In genomic region chr3:37787027-37787868, GRCh38 we compare ENCODE assay signal across 17 cellular contexts.
DNase-seq lines count a peak whose midpoint lies in the region; ATAC-seq and TF ChIP-seq lines count a peak whose summit lies in the region.
"Had no signal": no experiment of that assay in that cellular context is flagged by ENCODE, and none has a peak within 500 bp of the region (broad histone marks: within the 10 kb centered on the region; RNA-seq: fewer than 3 reads in every experiment).

No MANE protein-coding gene starts in this region.

- 5 to 10% methylated on average over 7 of the region's 7 CpGs for WGBS in heart right ventricle, 2 donors
- WGBS in sigmoid colon, 2 donors, result 41 to 48% methylated on average over 7 of the region's 7 CpGs

- H3K27me3 Mint-ChIP-seq in WTC11 (ENCODE audit: low read depth), result no peaks in the 10 kb centered on the region

- CTCF ChIA-PET in WTC11 (lab: Charles Lee), result interaction anchor here (0.6 kb wide), 1 partner anchor 13 kb away, joined by 3 read pairs; no protein-coding TSS in a partner anchor

- no peaks in the 10 kb centered on the region for H3K27me3 ChIP-seq in BLaER1
- peaks cover 14% of the 10 kb centered on the region for H3K27me3 ChIP-seq in adipocyte (replicated peaks; ENCODE audit: control insufficient read depth, insufficient read depth, low read length)
- no peaks in the 10 kb centered on the region for H3K27me3 ChIP-seq in heart right ventricle
- H3K27me3 ChIP-seq in sigmoid colon, result no peaks in the 10 kb centered on the region

- intact Hi-C loops in heart right ventricle (cut with DNase I) (no loop called here), sigmoid colon (cut with DNase I) (loop anchor here (10.0 kb wide), 2 partner anchors 462 to 1598 kb away; partner anchors contain the start of gene SLC25A38)

- TF ChIP-seq CTCF in heart right ventricle (IDR thresholded peaks at IDR 0.05) (no peak), sigmoid colon (IDR thresholded peaks at IDR 0.05) (no peak), WTC11 (IDR thresholded peaks at IDR 0.05) (no peak)

- POLR2A ChIA-PET in WTC11 (lab: Charles Lee), result interaction anchor here (0.7 kb wide), 1 partner anchor 851 kb away, joined by 3 read pairs; no protein-coding TSS in a partner anchor

- H3K4me2 ChIP-seq in BLaER1, result peak overlapping the region; percentile 53

- H3K4me3 ChIP-seq in BLaER1, result no peak overlapping the region
- peak overlapping the region; percentile 34 for H3K4me3 ChIP-seq in adipocyte (ENCODE audit: low read length)
- no peak overlapping the region for H3K4me3 ChIP-seq in heart right ventricle
- H3K4me3 ChIP-seq in sigmoid colon, result no peak overlapping the region

- no peak for DNase-seq in adipocyte (ENCODE audit: low read depth)
- DNase-seq in heart right ventricle, result peak in 1 of 2 donors; percentile 51
- DNase-seq in sigmoid colon, result no peak
- DNase-seq in kidney glomerular epithelial cell (lab: John Stamatoyannopoulos, UW), result no peak
- no peak for DNase-seq in NCI-H82 (lab: John Stamatoyannopoulos, UW)
- no peak for DNase-seq in WTC11 (ENCODE audit: low spot score)
- DNase-seq: DMS153; effector CD4-positive, alpha-beta T cell; HFFc6; naive thymus-derived CD8-positive, alpha-beta T cell; NCI-H1930; NCI-H526 treated with DMSO at 0.1 percent for 48 hours; RPMI8226; substantia nigra; T-helper 17 cell had no signal

- H4K20me1 ChIP-seq in BLaER1, result no peaks in the 10 kb centered on the region

- H3K27ac Mint-ChIP-seq in WTC11, result no peak overlapping the region
- H3K27ac Mint-ChIP-seq: HFFc6, T-helper 17 cell had no signal

- H3K36me3 Mint-ChIP-seq in WTC11, result no peaks in the 10 kb centered on the region
- H3K36me3 Mint-ChIP-seq: naive thymus-derived CD8-positive, alpha-beta T cell had no signal

- peak; percentile 74 to 91 (median 86) for ATAC-seq in heart right ventricle
- no peak for ATAC-seq in GM19023 (IDR thresholded peaks at IDR 0.05; ENCODE audit: unreplicated experiment)
- no peak for ATAC-seq in WTC11
- ATAC-seq: naive thymus-derived CD8-positive, alpha-beta T cell; T-helper 17 cell had no signal

- TF ChIP-seq POLR2A in sigmoid colon (IDR thresholded peaks at IDR 0.05), result no peak

- no peak overlapping the region for H3K4me3 Mint-ChIP-seq in WTC11
- H3K4me3 Mint-ChIP-seq: HFFc6, T-helper 17 cell had no signal

- H3K9me3 ChIP-seq in BLaER1, result no peaks in the 10 kb centered on the region
- H3K9me3 ChIP-seq in adipocyte (ENCODE audit: control insufficient read depth, low read length), result peaks cover under 1% of the 10 kb centered on the region
- no peaks in the 10 kb centered on the region for H3K9me3 ChIP-seq in heart right ventricle
- no peaks in the 10 kb centered on the region for H3K9me3 ChIP-seq in sigmoid colon

- H3K9me3 Mint-ChIP-seq in WTC11, result no peaks in the 10 kb centered on the region
- H3K9me3 Mint-ChIP-seq: HFFc6; naive thymus-derived CD8-positive, alpha-beta T cell had no signal

- H3K4me1 Mint-ChIP-seq in WTC11, result peaks cover 12% of the 10 kb centered on the region

- TF ChIP-seq EP300 in sigmoid colon (IDR thresholded peaks at IDR 0.05), result no peak

- H3K9ac ChIP-seq in BLaER1, result no peak overlapping the region; the same call in 1 of the 2 replicates
- no peak overlapping the region for H3K9ac ChIP-seq in adipocyte (ENCODE audit: low read length)

- H3K27ac ChIP-seq in BLaER1, result no peak overlapping the region
- peak overlapping the region; percentile 5 to 87 (median 74) for H3K27ac ChIP-seq in heart right ventricle
- H3K27ac ChIP-seq in sigmoid colon, result peak overlapping the region; percentile 43 to 79 (median 72)

- H3K36me3 ChIP-seq in BLaER1 (no peaks in the 10 kb centered on the region), adipocyte (ENCODE audit: control insufficient read depth, insufficient read depth, low read length, severe bottlenecking) (no peaks in the 10 kb centered on the region), heart right ventricle (peaks cover 0 to 40% (median 7%) of the 10 kb centered on the region in 9 donors), sigmoid colon (peaks cover 0 to 16% (median 0%) of the 10 kb centered on the region in 4 donors)

- H3K4me1 ChIP-seq in BLaER1, result peaks cover 64% of the 10 kb centered on the region
- H3K4me1 ChIP-seq in adipocyte (ENCODE audit: control insufficient read depth, insufficient read depth, low read length), result peaks cover 17% of the 10 kb centered on the region
- peaks cover 15 to 60% (median 44%) of the 10 kb centered on the region in 9 donors for H3K4me1 ChIP-seq in heart right ventricle
- peaks cover 0 to 26% (median 20%) of the 10 kb centered on the region in 4 donors for H3K4me1 ChIP-seq in sigmoid colon

TF ChIP-seq in WTC11, 78 proteins besides CTCF, POLR2A, EP300 and RAD21:
- TF ChIP-seq RELA (CRISPR knock-in tag; IDR thresholded peaks at IDR 0.05; ENCODE audit: borderline replicate concordance), result no peak
- no peak for TF ChIP-seq HMGXB4 (CRISPR knock-in tag; IDR thresholded peaks at IDR 0.05)
- TF ChIP-seq CDX4 (CRISPR knock-in tag; IDR thresholded peaks at IDR 0.05; ENCODE audit: borderline replicate concordance), result no peak
- TF ChIP-seq EMX1 (CRISPR knock-in tag; IDR thresholded peaks at IDR 0.05), result no peak
- TF ChIP-seq SMAD3 (CRISPR knock-in tag; IDR thresholded peaks at IDR 0.05; ENCODE audit: borderline replicate concordance), result no peak
- no peak for TF ChIP-seq CBFB (CRISPR knock-in tag; IDR thresholded peaks at IDR 0.05; ENCODE audit: low read depth)
- no peak for TF ChIP-seq ZNF281 (CRISPR knock-in tag; IDR thresholded peaks at IDR 0.05)

Comparison
In these comparisons a context has a peak if more than half of its experiments do, and no peak if none do; other contexts are left out.
1. ATAC-seq: peak in heart right ventricle (8 of 8); none in GM19023 (single experiment) and WTC11 (single experiment).